Comparison of ENCODE assay signal across 9 cellular contexts in the genomic region with DNA sequence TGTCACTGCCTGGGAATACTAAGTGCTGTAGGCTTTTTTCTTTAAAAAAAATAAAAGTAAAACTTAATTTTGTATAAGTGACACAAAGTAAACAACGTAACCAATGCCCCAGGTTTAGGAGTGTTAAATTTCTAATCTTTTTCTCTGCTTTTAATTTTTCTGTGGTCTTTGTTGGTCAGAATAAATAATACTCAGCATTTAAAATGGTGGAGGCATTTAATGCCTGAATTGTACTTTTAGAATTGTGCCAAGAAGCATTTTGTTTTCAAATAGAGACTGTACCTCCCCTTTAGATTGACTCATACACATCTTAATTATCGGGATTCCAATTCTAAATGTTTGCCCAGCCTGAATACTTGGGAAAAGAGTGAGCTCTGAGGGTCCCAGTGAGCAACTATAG. TPM values are rescaled to one million over a fixed set of nuclear protein-coding genes. Genes with fewer than 3 reads are reported as not detected.
DNase-seq lines count a peak whose midpoint lies in the region; ATAC-seq and TF ChIP-seq lines count a peak whose summit lies in the region.
"Had no signal": no experiment of that assay in that cellular context is flagged by ENCODE, and none has a peak within 500 bp of the region (broad histone marks: within the 10 kb centered on the region; RNA-seq: fewer than 3 reads in every experiment).

No MANE protein-coding gene starts in this region.

- H2BK12ac ChIP-seq in trophoblast cell (ENCODE audit: low read length): no peak overlapping the region

- BruUV-seq in OCI-LY7 (replicated peaks; lab: Mats Ljungman, UMichigan): no TSS peak

- H4K12ac ChIP-seq in trophoblast cell (ENCODE audit: low read depth, low read length): no peak overlapping the region

- no peak overlapping the region for H2AK5ac ChIP-seq in trophoblast cell (ENCODE audit: low read length)

- H3K27me3 ChIP-seq in trophoblast cell (ENCODE audit: insufficient read depth, low read length): no peaks in the 10 kb centered on the region

- no peaks in the 10 kb centered on the region for H3K9me2 ChIP-seq in OCI-LY7 (ENCODE audit: insufficient read depth, low read length)

- DNase-seq in GM12864 (ENCODE audit: low read depth): no peak
- DNase-seq in OCI-LY7 (ENCODE audit: low spot score): no peak
- no peak for DNase-seq in epithelial cell of esophagus (ENCODE audit: low read depth)
- DNase-seq in trophoblast cell: no peak
- no peak for DNase-seq in GM19238 (ENCODE audit: insufficient read length, low spot score)
- no peak for DNase-seq in mucosa of descending colon
- DNase-seq: NCI-H524 had no signal

- ATAC-seq in GM19452 (IDR thresholded peaks at IDR 0.05; ENCODE audit: unreplicated experiment) (no peak), mucosa of descending colon (no peak), HG03520 (IDR thresholded peaks at IDR 0.05; ENCODE audit: unreplicated experiment) (no peak)

- no peak overlapping the region for H3K9ac ChIP-seq in trophoblast cell (ENCODE audit: low read length)

- H3K4me1 ChIP-seq in OCI-LY7 (ENCODE audit: insufficient read depth, low read length, poor library complexity, severe bottlenecking) (peaks cover 44% of the 10 kb centered on the region), trophoblast cell (ENCODE audit: control insufficient read depth in 1 of 2, insufficient read depth in 2 of 2, low read length in 2 of 2) (peaks cover 0 to 2% of the 10 kb centered on the region in 2 experiments), mucosa of descending colon (ENCODE audit: low read depth) (peaks cover 11% of the 10 kb centered on the region)

- H3K4me2 ChIP-seq in OCI-LY7 (ENCODE audit: low read length): peak overlapping the region; percentile 96
- peak overlapping the region; percentile 11 for H3K4me2 ChIP-seq in trophoblast cell (ENCODE audit: low read length)

- H3K79me2 ChIP-seq in OCI-LY7 (ENCODE audit: insufficient read depth, low read depth, low read length) (peaks cover 68% of the 10 kb centered on the region), trophoblast cell (ENCODE audit: control insufficient read depth, insufficient read depth, low read length, poor library complexity) (peaks cover 2% of the 10 kb centered on the region)

- H3K9me3 ChIP-seq in OCI-LY7 (ENCODE audit: low read length): no peaks in the 10 kb centered on the region
- H3K9me3 ChIP-seq in trophoblast cell (ENCODE audit: insufficient read depth, low read depth, low read length): no peaks in the 10 kb centered on the region
- H3K9me3 ChIP-seq in mucosa of descending colon: no peaks in the 10 kb centered on the region

- no peak overlapping the region for H3K18ac ChIP-seq in trophoblast cell (ENCODE audit: low read length)

- no peak overlapping the region for H2BK5ac ChIP-seq in trophoblast cell (ENCODE audit: low read depth, low read length, poor library complexity)

- H3K4ac ChIP-seq in trophoblast cell (ENCODE audit: low read depth, low read length): no peak overlapping the region

- H3K4me3 ChIP-seq in GM12864 (ENCODE audit: low read depth, low read length): peak overlapping the region; percentile 92
- H3K4me3 ChIP-seq in OCI-LY7 (ENCODE audit: low read depth, low read length, poor library complexity, severe bottlenecking): peak overlapping the region; percentile 79
- peak overlapping the region; percentile 92 for H3K4me3 ChIP-seq in epithelial cell of esophagus (ENCODE audit: low read length)
- H3K4me3 ChIP-seq in trophoblast cell (ENCODE audit: low read depth, low read length): no peak overlapping the region
- H3K4me3 ChIP-seq in mucosa of descending colon: no peak overlapping the region

- no peaks in the 10 kb centered on the region for H3K36me3 ChIP-seq in OCI-LY7 (ENCODE audit: insufficient read depth, low read length)
- no peaks in the 10 kb centered on the region for H3K36me3 ChIP-seq in trophoblast cell (ENCODE audit: control insufficient read depth in 1 of 2, insufficient read depth in 2 of 2, low read length in 2 of 2)
- no peaks in the 10 kb centered on the region for H3K36me3 ChIP-seq in mucosa of descending colon (ENCODE audit: low read depth)

- TF ChIP-seq CTCF in GM12864 (IDR thresholded peaks at IDR 0.05; ENCODE audit: low read depth, low read length, missing control alignments) (no peak), OCI-LY7 (conservative IDR thresholded peaks at IDR 0.05; ENCODE audit: low read length) (no peak), epithelial cell of esophagus (IDR thresholded peaks at IDR 0.05; ENCODE audit: insufficient read depth, low read depth, low read length, missing control alignments) (no peak), mucosa of descending colon (IDR thresholded peaks at IDR 0.05) (no peak)

- CTCF ChIA-PET in OCI-LY7 (lab: Charles Lee; ENCODE audit: unreplicated experiment): interaction anchor here (1.3 to 1.4 kb wide), 2 partner anchors 51 to 339 kb away, joined by 3 to 5 read pairs; no protein-coding TSS in a partner anchor

- H2AFZ ChIP-seq in OCI-LY7 (ENCODE audit: low read length) (0 out of 2 replicates have a peak overlapping the region, but pooled peaks have one; percentile 49), trophoblast cell (ENCODE audit: insufficient read depth, low read length, poor library complexity) (no peak overlapping the region)

- WGBS in trophoblast cell (ENCODE audit: extremely low coverage, insufficient coverage, insufficient read length): no CpG with 5 or more reads among the region's 2 CpGs

- peaks cover 6% of the 10 kb centered on the region for H3K79me1 ChIP-seq in trophoblast cell (ENCODE audit: low read length)

- no peak overlapping the region for H2BK120ac ChIP-seq in trophoblast cell (ENCODE audit: insufficient read depth, low read length, poor library complexity)

- intact Hi-C loops in OCI-LY7 (cut with micrococcal nuclease; ENCODE audit: unreplicated experiment) (loop anchor here (1.0 to 2.0 kb wide), 3 partner anchors 50 to 337 kb away; no protein-coding TSS in a partner anchor), mucosa of descending colon (cut with DNase I, micrococcal nuclease) (loop anchor here in 1 of 2 donors (5.0 kb wide), 1 partner anchor 85 kb away; the partner anchor contains the start of gene DTWD2)

- no peak overlapping the region for H4K91ac ChIP-seq in trophoblast cell (ENCODE audit: low read depth, low read length)

- H3K27ac ChIP-seq in OCI-LY7 (ENCODE audit: low read depth, low read length, poor library complexity, severe bottlenecking) (peak overlapping the region; percentile 84), trophoblast cell (ENCODE audit: low read depth, low read length) (no peak overlapping the region)

- no peak overlapping the region for H3K23ac ChIP-seq in trophoblast cell (ENCODE audit: low read length)

- H4K8ac ChIP-seq in trophoblast cell (ENCODE audit: low read depth, low read length): no peak overlapping the region

- POLR2A ChIA-PET in OCI-LY7 (lab: Charles Lee): interaction anchor here (1.1 to 4.3 kb wide), 8 partner anchors 41 to 281 kb away, joined by 3 to 24 read pairs (median 4); no protein-coding TSS in a partner anchor

- no peak overlapping the region for H3K14ac ChIP-seq in trophoblast cell (ENCODE audit: low read length)

- H4K20me1 ChIP-seq in OCI-LY7 (ENCODE audit: insufficient read depth, low read length): no peaks in the 10 kb centered on the region

RNA-seq across cellular contexts. Expression of gene DMXL1, which starts 1.6 kb away (rescaled TPM):
- total RNA-seq in OCI-LY7 (2014; rRNA removed; shearing (Covaris generic)): 43.0 and 76.6 TPM in 2 replicates
- 79.4 and 86.8 TPM in 2 replicates for total RNA-seq in OCI-LY7 (2022)
- 13.8 and 15.1 TPM in 2 replicates for polyA plus RNA-seq in trophoblast cell (2013)
- 10 to 100 TPM; 34.7 to 60.0 (median 51.0) TPM for total RNA-seq in mucosa of descending colon

Comparison
In these comparisons a context has a peak if more than half of its experiments do, and no peak if none do; other contexts are left out.
1. H3K4me3 ChIP-seq: peak in GM12864 (single experiment), OCI-LY7 (single experiment) and epithelial cell of esophagus (single experiment); none in trophoblast cell (single experiment) and mucosa of descending colon (single experiment).